ENCODE assay signal across 28 cellular contexts in the genomic region with DNA sequence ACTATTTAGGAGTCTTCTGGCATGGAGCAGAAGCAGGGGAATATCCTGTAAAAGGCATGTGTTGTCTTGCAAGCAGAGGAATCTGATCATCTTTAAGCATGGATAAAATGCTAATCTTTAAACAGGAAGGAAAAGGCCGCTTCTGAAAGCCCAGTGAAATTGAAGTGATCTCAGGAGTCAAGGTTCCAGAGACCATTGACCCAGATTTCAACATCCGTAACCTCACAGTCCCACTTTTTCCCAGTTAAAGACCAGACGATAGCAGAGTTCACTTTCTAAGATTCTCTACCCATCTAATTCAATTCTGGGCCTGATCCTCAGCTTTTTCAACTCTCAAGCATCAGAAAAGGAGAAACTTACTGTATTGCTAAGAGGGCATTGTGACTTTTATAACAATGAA.
"Had no signal": no experiment of that assay in that cellular context is flagged by ENCODE, and none has a peak within 500 bp of the region (broad histone marks: within the 10 kb centered on the region; RNA-seq: fewer than 3 reads in every experiment).

No MANE protein-coding gene starts in this region.

- H3K4me1 ChIP-seq: stomach, suprapubic skin, testis, thyroid gland, tibial artery, tibial nerve, transverse colon, upper lobe of left lung, upper lobe of right lung, uterus, vagina had no signal

- H3K4me1 Mint-ChIP-seq: stimulated activated effector memory CD8-positive, alpha-beta T cell treated with anti-CD3 and anti-CD28 coated beads, Interleukin-12 subunit alpha, Interleukin-12 subunit beta, amount 100 ng/mL, for 72 hours; stimulated activated memory B cell treated with anti-CD40 and anti-IgM and Interleukin-4, amounts not matched to agents 10 μg/mL and 1 μg/mL and 100 μg/mL, for 72 hours; stimulated activated naive B cell treated with anti-CD40 and anti-IgM and Interleukin-4, amounts not matched to agents 10 μg/mL and 1 μg/mL and 100 μg/mL, for 72 hours; stimulated activated naive CD8-positive, alpha-beta T cell treated with anti-CD3 and anti-CD28 coated beads, Interleukin-15, amount 100 ng/mL, for 72 hours had no signal

- H3K27ac ChIP-seq: stomach, suprapubic skin, testis, thoracic aorta, thyroid gland, tibial artery, tibial nerve, transverse colon, upper lobe of left lung, upper lobe of right lung, uterus, vagina had no signal

- DNase-seq: stimulated activated CD4-positive, alpha-beta T cell treated with anti-CD3 and anti-CD28 coated beads, Interleukin-2, amount 100 ng/mL, for 48 hours; stimulated activated CD4-positive, alpha-beta T cell treated with anti-CD3 and anti-CD28 coated beads, Interleukin-4, amount 100 ng/mL, for 1 hour; stimulated activated CD4-positive, alpha-beta T cell treated with anti-CD3 and anti-CD28 coated beads, Interleukin-4, amount 100 ng/mL, for 24 hours; stimulated activated CD4-positive, alpha-beta T cell treated with anti-CD3 and anti-CD28 coated beads, Interleukin-4, amount 100 ng/mL, for 4 hours; stimulated activated CD8-positive, alpha-beta memory T cell treated with anti-CD3 and anti-CD28 coated beads, Interleukin-4, amount 100 ng/mL, for 48 hours; stimulated activated naive B cell treated with anti-CD40 and anti-IgM and Interleukin-4, amounts not matched to agents 10 μg/mL and 1 μg/mL and 100 μg/mL, for 72 hours; stimulated activated naive CD4-positive, alpha-beta T cell; stimulated activated naive CD4-positive, alpha-beta T cell treated with Interleukin-2 at 50 U/mL for 16 hours; stimulated activated naive CD8-positive, alpha-beta T cell treated with anti-CD3 and anti-CD28 coated beads, Interleukin-15, amount 100 ng/mL, for 72 hours; stimulated activated naive CD8-positive, alpha-beta T cell treated with anti-CD3 and anti-CD28 coated beads, Interleukin-15, Interleukin-2, amounts not matched to agents 100 U/mL and 50 U/mL, for 24 hours; stomach; substantia nigra; testis; thyroid gland; tibial artery; transverse colon; upper lobe of left lung; upper lobe of right lung; uterus had no signal

- H3K27me3 Mint-ChIP-seq: stimulated activated naive B cell treated with anti-CD40 and anti-IgM and Interleukin-4, amounts not matched to agents 10 μg/mL and 1 μg/mL and 100 μg/mL, for 72 hours; stimulated activated naive CD8-positive, alpha-beta T cell treated with anti-CD3 and anti-CD28 coated beads, Interleukin-15, amount 100 ng/mL, for 72 hours; stimulated activated naive CD8-positive, alpha-beta T cell treated with anti-CD3 and anti-CD28 coated beads, Interleukin-15, Interleukin-2, amounts not matched to agents 100 ng/mL and 50 ng/mL, for 24 hours; type B pancreatic cell had no signal

- H3K9me3 ChIP-seq: stomach, suprapubic skin, testis, thoracic aorta, thyroid gland, tibial artery, tibial nerve, transverse colon, upper lobe of left lung, upper lobe of right lung, uterus, vagina had no signal

- H3K9me3 Mint-ChIP-seq: stimulated activated memory B cell treated with anti-CD40 and anti-IgM and Interleukin-4, amounts not matched to agents 10 μg/mL and 1 μg/mL and 100 μg/mL, for 72 hours; stimulated activated naive B cell treated with anti-CD40 and anti-IgM and Interleukin-4, amounts not matched to agents 10 μg/mL and 1 μg/mL and 100 μg/mL, for 72 hours; type B pancreatic cell had no signal

- FAIRE-seq: urothelium cell line had no signal

- H3K36me3 Mint-ChIP-seq: stimulated activated effector memory CD8-positive, alpha-beta T cell treated with anti-CD3 and anti-CD28 coated beads, Interleukin-12 subunit alpha, Interleukin-12 subunit beta, amount 100 ng/mL, for 72 hours; stimulated activated memory B cell treated with anti-CD40 and anti-IgM and Interleukin-4, amounts not matched to agents 10 μg/mL and 1 μg/mL and 100 μg/mL, for 72 hours; stimulated activated naive B cell treated with anti-CD40 and anti-IgM and Interleukin-4, amounts not matched to agents 10 μg/mL and 1 μg/mL and 100 μg/mL, for 72 hours; type B pancreatic cell had no signal

- ATAC-seq: stimulated activated effector memory CD8-positive, alpha-beta T cell treated with anti-CD3 and anti-CD28 coated beads, Interleukin-12 subunit alpha, Interleukin-12 subunit beta, amount 100 ng/mL, for 72 hours; stimulated activated memory B cell treated with anti-CD40 and anti-IgM and Interleukin-4, amounts not matched to agents 10 μg/mL and 1 μg/mL and 100 μg/mL, for 72 hours; stimulated activated naive B cell treated with anti-CD40 and anti-IgM and Interleukin-4, amounts not matched to agents 10 μg/mL and 1 μg/mL and 100 μg/mL, for 72 hours; stimulated activated naive CD8-positive, alpha-beta T cell treated with anti-CD3 and anti-CD28 coated beads, Interleukin-15, amount 100 ng/mL, for 72 hours; stimulated activated naive CD8-positive, alpha-beta T cell treated with anti-CD3 and anti-CD28 coated beads, Interleukin-15, Interleukin-2, amounts not matched to agents 100 U/mL and 50 U/mL, for 24 hours; upper lobe of right lung had no signal

- H3K27ac Mint-ChIP-seq: stimulated activated effector memory CD8-positive, alpha-beta T cell treated with anti-CD3 and anti-CD28 coated beads, Interleukin-12 subunit alpha, Interleukin-12 subunit beta, amount 100 ng/mL, for 72 hours; stimulated activated memory B cell treated with anti-CD40 and anti-IgM and Interleukin-4, amounts not matched to agents 10 μg/mL and 1 μg/mL and 100 μg/mL, for 72 hours; stimulated activated naive B cell treated with anti-CD40 and anti-IgM and Interleukin-4, amounts not matched to agents 10 μg/mL and 1 μg/mL and 100 μg/mL, for 72 hours; stimulated activated naive CD8-positive, alpha-beta T cell treated with anti-CD3 and anti-CD28 coated beads, Interleukin-15, amount 100 ng/mL, for 72 hours; stimulated activated naive CD8-positive, alpha-beta T cell treated with anti-CD3 and anti-CD28 coated beads, Interleukin-15, Interleukin-2, amounts not matched to agents 100 ng/mL and 50 ng/mL, for 24 hours; type B pancreatic cell had no signal

- H3K27me3 ChIP-seq: stomach, suprapubic skin, testis, thyroid gland, tibial artery, tibial nerve, transverse colon, upper lobe of left lung, upper lobe of right lung, uterus, vagina had no signal

- H3K4me3 ChIP-seq: stomach, suprapubic skin, testis, thoracic aorta, thyroid gland, tibial artery, tibial nerve, transverse colon, upper lobe of left lung, upper lobe of right lung, uterus, vagina had no signal

- H3K4me3 Mint-ChIP-seq: stimulated activated effector memory CD8-positive, alpha-beta T cell treated with anti-CD3 and anti-CD28 coated beads, Interleukin-12 subunit alpha, Interleukin-12 subunit beta, amount 100 ng/mL, for 72 hours; stimulated activated memory B cell treated with anti-CD40 and anti-IgM and Interleukin-4, amounts not matched to agents 10 μg/mL and 1 μg/mL and 100 μg/mL, for 72 hours; stimulated activated naive B cell treated with anti-CD40 and anti-IgM and Interleukin-4, amounts not matched to agents 10 μg/mL and 1 μg/mL and 100 μg/mL, for 72 hours; stimulated activated naive CD8-positive, alpha-beta T cell treated with anti-CD3 and anti-CD28 coated beads, Interleukin-15, amount 100 ng/mL, for 72 hours; stimulated activated naive CD8-positive, alpha-beta T cell treated with anti-CD3 and anti-CD28 coated beads, Interleukin-15, Interleukin-2, amounts not matched to agents 100 ng/mL and 50 ng/mL, for 24 hours; type B pancreatic cell had no signal

- H3K36me3 ChIP-seq: stomach, suprapubic skin, thoracic aorta, thyroid gland, tibial artery, tibial nerve, transverse colon, upper lobe of left lung, upper lobe of right lung, uterus, vagina had no signal
